Comparison of ENCODE assay signal across 20 cellular contexts in genomic region chr15:33055962-33056361, GRCh38.
"Had no signal": no experiment of that assay in that cellular context is flagged by ENCODE, and none has a peak within 500 bp of the region (broad histone marks: within the 10 kb centered on the region; RNA-seq: fewer than 3 reads in every experiment).

No MANE protein-coding gene starts in this region.

- H3K27ac Mint-ChIP-seq: dendritic cell treated with granulocyte-macrophage colony-stimulating factor and Interleukin-4, amounts not matched to agents 40 ng/mL and 50 ng/mL, for 4 days; immature natural killer cell; mesothelial cell of epicardium; naive B cell had no signal

- H3K36me3 ChIP-seq: esophagus muscularis mucosa, gastroesophageal sphincter, heart left ventricle, left lung, lower lobe of right lung had no signal

- H3K4me3 ChIP-seq: esophagus muscularis mucosa, gastroesophageal sphincter, heart left ventricle, hepatocyte, left lung, lower lobe of right lung, mucosa of descending colon had no signal

- DNase-seq: cortex of kidney; effector CD4-positive, alpha-beta T cell; effector memory CD4-positive, alpha-beta T cell; foreskin keratinocyte; heart left ventricle; hypothalamus; immature natural killer cell; left cardiac atrium; left lung; left ventricle myocardium superior; lower lobe of right lung; mesenchymal stem cell; mucosa of descending colon; naive B cell; naive thymus-derived CD8-positive, alpha-beta T cell had no signal

- H3K27ac ChIP-seq: esophagus muscularis mucosa, foreskin keratinocyte, gastroesophageal sphincter, heart left ventricle, hepatocyte, left lung, lower lobe of right lung had no signal

- H3K4me3 Mint-ChIP-seq: dendritic cell treated with granulocyte-macrophage colony-stimulating factor and Interleukin-4, amounts not matched to agents 40 ng/mL and 50 ng/mL, for 4 days; immature natural killer cell; mesothelial cell of epicardium; naive B cell; naive thymus-derived CD8-positive, alpha-beta T cell had no signal

- H3K4me1 Mint-ChIP-seq: naive B cell had no signal

- H3K9me3 Mint-ChIP-seq: dendritic cell treated with granulocyte-macrophage colony-stimulating factor and Interleukin-4, amounts not matched to agents 40 ng/mL and 50 ng/mL, for 4 days; immature natural killer cell; naive thymus-derived CD8-positive, alpha-beta T cell had no signal

- H3K27me3 ChIP-seq: esophagus muscularis mucosa, foreskin keratinocyte, gastroesophageal sphincter, heart left ventricle, hepatocyte, left lung had no signal

- ATAC-seq: foreskin keratinocyte; gastroesophageal sphincter; heart left ventricle; left cardiac atrium; left ventricle myocardium superior; lower lobe of right lung; mucosa of descending colon; naive thymus-derived CD8-positive, alpha-beta T cell had no signal

- H3K4me1 ChIP-seq: foreskin keratinocyte, gastroesophageal sphincter, left lung, lower lobe of right lung had no signal

- H3K36me3 Mint-ChIP-seq: immature natural killer cell, mesothelial cell of epicardium, naive B cell had no signal

- H3K9me3 ChIP-seq: esophagus muscularis mucosa, gastroesophageal sphincter, heart left ventricle, left lung, lower lobe of right lung, mucosa of descending colon had no signal
